18 cellular contexts compared by ENCODE assay signal in genomic region chr5:160270704-160271103, GRCh38. TPM values are rescaled to one million over a fixed set of nuclear protein-coding genes. Genes with fewer than 3 reads are reported as not detected.
DNase-seq lines count a peak whose midpoint lies in the region; ATAC-seq and TF ChIP-seq lines count a peak whose summit lies in the region.
"Had no signal": no experiment of that assay in that cellular context is flagged by ENCODE, and none has a peak within 500 bp of the region (broad histone marks: within the 10 kb centered on the region; RNA-seq: fewer than 3 reads in every experiment).

No MANE protein-coding gene starts in this region.

- H3K4me3 ChIP-seq in BLaER1 = peak overlapping the region; percentile 41; the same call in 1 of the 2 replicates
- no peak overlapping the region for H3K4me3 ChIP-seq in esophagus (ENCODE audit: low read depth in 1 of 2, low read length in 2 of 2)
- no peak overlapping the region for H3K4me3 ChIP-seq in neutrophil (ENCODE audit: low read depth in 1 of 2, low read length in 1 of 2)

- H3K9me3 Mint-ChIP-seq in activated CD4-positive, alpha-beta T cell treated with anti-CD3 and anti-CD28 coated beads, Interleukin-2, amount 10 ng/mL, durations not matched to agents 24 days and 14 days = no peaks in the 10 kb centered on the region
- H3K9me3 Mint-ChIP-seq: stimulated activated memory B cell treated with anti-CD40 and anti-IgM and Interleukin-4, amounts not matched to agents 10 μg/mL and 1 μg/mL and 100 μg/mL, for 72 hours; T-helper 1 cell treated with Interleukin-12 subunit alpha and Interleukin-12 subunit beta and Interleukin-4 antibody, amounts not matched to agents 30 μg/mL and 1 μg/mL, for 36 hours had no signal

- 39 to 44% methylated on average over 4 of the region's 4 CpGs for WGBS in esophagus, 2 donors

- POLR2A ChIA-PET in RWPE1 (lab: Yijun Ruan, JAX; ENCODE audit: low non-redundant PET) = interaction anchor here (0.7 kb wide), 1 partner anchor 107 kb away, joined by 3 read pairs; no protein-coding TSS in a partner anchor

- H3K9me3 ChIP-seq in BLaER1 = no peaks in the 10 kb centered on the region
- no peaks in the 10 kb centered on the region for H3K9me3 ChIP-seq in esophagus (ENCODE audit: control insufficient read depth in 2 of 2, insufficient read depth in 1 of 2, low read depth in 1 of 2, low read length in 1 of 2)
- no peaks in the 10 kb centered on the region for H3K9me3 ChIP-seq in neutrophil

- H3K27me3 ChIP-seq in BLaER1 = no peaks in the 10 kb centered on the region
- H3K27me3 ChIP-seq in esophagus (ENCODE audit: control insufficient read depth in 1 of 2, insufficient read depth in 2 of 2, low read length in 2 of 2) = no peaks in the 10 kb centered on the region
- no peaks in the 10 kb centered on the region for H3K27me3 ChIP-seq in neutrophil

- H3K4me2 ChIP-seq in BLaER1 = peak overlapping the region; percentile 87

- H3K9ac ChIP-seq in BLaER1 = peak overlapping the region; percentile 67
- H3K9ac ChIP-seq: parathyroid adenoma had no signal

- CTCF ChIA-PET in RWPE1 (lab: Yijun Ruan, JAX) = no interaction called here

- TF ChIP-seq CTCF in RWPE1 (conservative IDR thresholded peaks at IDR 0.05; ENCODE audit: low read depth) = no peak
- no peak for TF ChIP-seq CTCF in neutrophil (IDR thresholded peaks at IDR 0.05)

- H3K27me3 Mint-ChIP-seq in activated CD4-positive, alpha-beta T cell treated with anti-CD3 and anti-CD28 coated beads, Interleukin-2, amount 10 ng/mL, durations not matched to agents 24 days and 14 days = no peaks in the 10 kb centered on the region

- peaks cover 2% of the 10 kb centered on the region for H3K4me1 Mint-ChIP-seq in activated CD4-positive, alpha-beta T cell treated with anti-CD3 and anti-CD28 coated beads, Interleukin-2, amount 10 ng/mL, durations not matched to agents 24 days and 14 days

- H3K4me3 Mint-ChIP-seq in activated CD4-positive, alpha-beta T cell treated with anti-CD3 and anti-CD28 coated beads, Interleukin-2, amount 10 ng/mL, durations not matched to agents 24 days and 14 days = no peak overlapping the region
- H3K4me3 Mint-ChIP-seq: stimulated activated memory B cell treated with anti-CD40 and anti-IgM and Interleukin-4, amounts not matched to agents 10 μg/mL and 1 μg/mL and 100 μg/mL, for 72 hours; T-helper 1 cell treated with Interleukin-12 subunit alpha and Interleukin-12 subunit beta and Interleukin-4 antibody, amounts not matched to agents 30 μg/mL and 1 μg/mL, for 36 hours had no signal

- H3K4me1 ChIP-seq in BLaER1 (peaks cover 91% of the 10 kb centered on the region), esophagus (ENCODE audit: control insufficient read depth in 2 of 2, insufficient read depth in 2 of 2, low read length in 1 of 2) (peaks cover 0 to 9% of the 10 kb centered on the region in 2 donors), neutrophil (ENCODE audit: control insufficient read depth in 1 of 2, insufficient read depth in 1 of 2, low read depth in 1 of 2, low read length in 1 of 2) (peaks cover 57 to 83% of the 10 kb centered on the region in 2 experiments)
- H3K4me1 ChIP-seq: parathyroid adenoma had no signal

- peak overlapping the region; percentile 85 for H3K27ac ChIP-seq in BLaER1
- H3K27ac ChIP-seq in RWPE1 = peak overlapping the region; percentile 38; the same call in 1 of the 2 replicates
- H3K27ac ChIP-seq in esophagus (ENCODE audit: low read depth in 2 of 2, low read length in 1 of 2) = peak overlapping the region; percentile 82 to 89
- peak overlapping the region; percentile 93 for H3K27ac ChIP-seq in neutrophil
- H3K27ac ChIP-seq: parathyroid adenoma had no signal

- no peak for ATAC-seq in GM18511 (IDR thresholded peaks at IDR 0.05; ENCODE audit: unreplicated experiment)
- no peak for ATAC-seq in HG02938 (IDR thresholded peaks at IDR 0.05; ENCODE audit: unreplicated experiment)

- H3K36me3 ChIP-seq in BLaER1 (no peaks in the 10 kb centered on the region), esophagus (ENCODE audit: control insufficient read depth in 2 of 2, insufficient read depth in 2 of 2, low read length in 1 of 2) (peaks cover 0 to 3% of the 10 kb centered on the region in 2 donors), neutrophil (peaks cover 12% of the 10 kb centered on the region)

- no peak overlapping the region for H3K27ac Mint-ChIP-seq in activated CD4-positive, alpha-beta T cell treated with anti-CD3 and anti-CD28 coated beads, Interleukin-2, amount 10 ng/mL, durations not matched to agents 24 days and 14 days
- H3K27ac Mint-ChIP-seq: T-helper 1 cell treated with Interleukin-12 subunit alpha and Interleukin-12 subunit beta and Interleukin-4 antibody, amounts not matched to agents 30 μg/mL and 1 μg/mL, for 36 hours had no signal

- DNase-seq in RWPE1 (ENCODE audit: low spot score) (no peak), NCI-H1105 (lab: John Stamatoyannopoulos, UW) (no peak)
- no peak for DNase-seq in activated CD4-positive, alpha-beta T cell treated with anti-CD3 and anti-CD28 coated beads, Interleukin-2, amount 10 ng/mL, durations not matched to agents 24 days and 14 days
- DNase-seq: activated CD4-positive, CD25-positive, alpha-beta regulatory T cell; activated gamma-delta T cell; glutamatergic neuron; NCI-H2227 treated with DMSO at 0.1 percent for 48 hours; NK-92 treated with Interleukin-12 subunit alpha and Interleukin-12 subunit beta, amount 100 ng/mL, for 24 hours; Right ventricle myocardium superior had no signal

- no peaks in the 10 kb centered on the region for H4K20me1 ChIP-seq in BLaER1

- intact Hi-C loops in activated CD4-positive, alpha-beta T cell treated with anti-CD3 and anti-CD28 coated beads, Interleukin-2, amount 10 ng/mL, durations not matched to agents 24 days and 14 days (cut with micrococcal nuclease) = no loop called here

- no peaks in the 10 kb centered on the region for H3K36me3 Mint-ChIP-seq in activated CD4-positive, alpha-beta T cell treated with anti-CD3 and anti-CD28 coated beads, Interleukin-2, amount 10 ng/mL, durations not matched to agents 24 days and 14 days (ENCODE audit: low read depth)
- H3K36me3 Mint-ChIP-seq: stimulated activated memory B cell treated with anti-CD40 and anti-IgM and Interleukin-4, amounts not matched to agents 10 μg/mL and 1 μg/mL and 100 μg/mL, for 72 hours had no signal

RNA-seq across cellular contexts. Expression of gene FABP6, which starts 41.4 kb away (rescaled TPM):
- polyA plus RNA-seq in esophagus = 1 to 10 TPM; 1.1 to 1.8 TPM
- total RNA-seq in activated CD4-positive, alpha-beta T cell treated with anti-CD3 and anti-CD28 coated beads, Interleukin-2, amount 10 ng/mL, durations not matched to agents 24 days and 14 days = not detected in 2 replicates
- total RNA-seq: mucosa of gallbladder had no signal

RNA-seq across cellular contexts. Expression of gene CCNJL, which starts 41.7 kb away (rescaled TPM):
- under 1 TPM; 0.44 to 0.59 TPM for polyA plus RNA-seq in esophagus
- not detected in 2 replicates for total RNA-seq in activated CD4-positive, alpha-beta T cell treated with anti-CD3 and anti-CD28 coated beads, Interleukin-2, amount 10 ng/mL, durations not matched to agents 24 days and 14 days

Comparison
In these comparisons a context has a peak if more than half of its experiments do, and no peak if none do; other contexts are left out.
1. H3K27ac ChIP-seq: peak in every context shown above with its lines; median percentile 93 in neutrophil; 86 in esophagus; 85 in BLaER1; 38 in RWPE1.